Comparison of ENCODE assay signal across 1 cellular context in the genomic region with DNA sequence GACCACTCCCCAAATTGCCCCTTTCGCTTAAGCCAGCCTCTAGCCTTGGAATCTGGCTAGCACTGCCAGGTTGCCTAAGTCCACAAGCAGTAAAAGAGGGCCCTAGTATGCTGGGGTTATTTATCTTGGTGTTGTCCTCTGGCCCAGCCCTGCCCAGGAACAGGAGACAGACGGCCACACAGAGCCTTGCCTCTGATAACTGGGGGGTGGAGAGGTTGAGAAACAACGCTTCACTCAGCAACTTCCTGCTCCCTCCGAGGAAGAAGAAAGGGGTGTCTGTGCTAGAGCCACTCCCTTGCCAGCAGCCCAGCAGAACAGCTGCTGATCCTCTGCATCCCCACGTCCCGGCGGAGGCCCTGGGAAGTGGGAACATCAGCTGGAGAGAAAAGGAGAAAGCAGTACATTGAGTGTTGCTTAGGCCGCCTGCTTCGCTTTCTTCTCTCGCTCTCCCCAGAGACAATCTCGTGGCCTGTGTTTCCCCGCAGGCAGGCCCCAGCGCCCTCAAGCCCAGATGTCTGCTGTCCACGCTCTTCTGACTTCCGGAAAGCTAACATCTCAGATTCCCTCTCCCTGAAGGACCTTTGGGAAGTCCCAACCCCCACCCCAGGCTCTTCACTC.
TF ChIP-seq lines count a peak whose summit lies in the region.

No MANE protein-coding gene starts in this region.

TF ChIP-seq in HepG2, 621 proteins besides CTCF, POLR2A, EP300 and RAD21 (continued from another document and continues in another):
- TF ChIP-seq, protein P1, sequence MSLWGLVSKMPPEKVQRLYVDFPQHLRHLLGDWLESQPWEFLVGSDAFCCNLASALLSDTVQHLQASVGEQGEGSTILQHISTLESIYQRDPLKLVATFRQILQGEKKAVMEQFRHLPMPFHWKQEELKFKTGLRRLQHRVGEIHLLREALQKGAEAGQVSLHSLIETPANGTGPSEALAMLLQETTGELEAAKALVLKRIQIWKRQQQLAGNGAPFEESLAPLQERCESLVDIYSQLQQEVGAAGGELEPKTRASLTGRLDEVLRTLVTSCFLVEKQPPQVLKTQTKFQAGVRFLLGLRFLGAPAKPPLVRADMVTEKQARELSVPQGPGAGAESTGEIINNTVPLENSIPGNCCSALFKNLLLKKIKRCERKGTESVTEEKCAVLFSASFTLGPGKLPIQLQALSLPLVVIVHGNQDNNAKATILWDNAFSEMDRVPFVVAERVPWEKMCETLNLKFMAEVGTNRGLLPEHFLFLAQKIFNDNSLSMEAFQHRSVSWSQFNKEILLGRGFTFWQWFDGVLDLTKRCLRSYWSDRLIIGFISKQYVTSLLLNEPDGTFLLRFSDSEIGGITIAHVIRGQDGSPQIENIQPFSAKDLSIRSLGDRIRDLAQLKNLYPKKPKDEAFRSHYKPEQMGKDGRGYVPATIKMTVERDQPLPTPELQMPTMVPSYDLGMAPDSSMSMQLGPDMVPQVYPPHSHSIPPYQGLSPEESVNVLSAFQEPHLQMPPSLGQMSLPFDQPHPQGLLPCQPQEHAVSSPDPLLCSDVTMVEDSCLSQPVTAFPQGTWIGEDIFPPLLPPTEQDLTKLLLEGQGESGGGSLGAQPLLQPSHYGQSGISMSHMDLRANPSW (CRISPR knock-in tag; IDR thresholded peaks at IDR 0.05; ENCODE audit: borderline replicate concordance), result no peak
- TF ChIP-seq HDAC6 (IDR thresholded peaks at IDR 0.05; ENCODE audit: low read depth, low read length) (no peak), WIZ (CRISPR knock-in tag; IDR thresholded peaks at IDR 0.05) (no peak), RARA (CRISPR knock-in tag; IDR thresholded peaks at IDR 0.05) (peak; percentile 15; the same call in 1 of the 2 replicates), DPF2 (CRISPR knock-in tag; IDR thresholded peaks at IDR 0.05; ENCODE audit: borderline replicate concordance, low read depth) (peak; percentile 78), ZNF20 (CRISPR knock-in tag; IDR thresholded peaks at IDR 0.05) (no peak), KDM2A (CRISPR knock-in tag; IDR thresholded peaks at IDR 0.05; ENCODE audit: borderline replicate concordance, low read depth) (peak; percentile 48; the same call in 1 of the 2 replicates), NFYB (CRISPR knock-in tag; IDR thresholded peaks at IDR 0.05) (no peak), ZNF749 (CRISPR knock-in tag; IDR thresholded peaks at IDR 0.05; ENCODE audit: borderline replicate concordance) (no peak), MYNN (CRISPR knock-in tag; IDR thresholded peaks at IDR 0.05; ENCODE audit: low read depth) (no peak), BRCA1 (CRISPR knock-in tag; IDR thresholded peaks at IDR 0.05) (no peak), BORCS8-MEF2B (CRISPR knock-in tag; IDR thresholded peaks at IDR 0.05) (no peak), ZNF326 (CRISPR knock-in tag; IDR thresholded peaks at IDR 0.05; ENCODE audit: borderline replicate concordance) (no peak), FOXK1 (CRISPR knock-in tag; IDR thresholded peaks at IDR 0.05; ENCODE audit: borderline replicate concordance, low read depth) (peak; percentile 35; the same call in 1 of the 2 replicates), IRX3 (CRISPR knock-in tag; IDR thresholded peaks at IDR 0.05; ENCODE audit: borderline replicate concordance, low read depth) (no peak), ZNF224 (CRISPR knock-in tag; IDR thresholded peaks at IDR 0.05) (no peak), ZSCAN30 (CRISPR knock-in tag; IDR thresholded peaks at IDR 0.05) (no peak), HNRNPH1 (optimal IDR thresholded peaks at IDR 0.05; ENCODE audit: low read depth, low read length) (no peak), ZNF337 (CRISPR knock-in tag; IDR thresholded peaks at IDR 0.05; ENCODE audit: borderline replicate concordance, low read depth) (no peak), SRSF4 (IDR thresholded peaks at IDR 0.05; ENCODE audit: low read depth, low read length, poor library complexity, severe bottlenecking) (no peak), ZSCAN21 (CRISPR knock-in tag; IDR thresholded peaks at IDR 0.05; ENCODE audit: borderline replicate concordance) (no peak), ZNF644 (CRISPR knock-in tag; IDR thresholded peaks at IDR 0.05; ENCODE audit: low read depth) (peak; percentile 36; the same call in 1 of the 2 replicates), TBX3 (IDR thresholded peaks at IDR 0.05; ENCODE audit: borderline replicate concordance) (no peak), ZSCAN31 (CRISPR knock-in tag; IDR thresholded peaks at IDR 0.05; ENCODE audit: low read depth) (no peak), PTBP1 (IDR thresholded peaks at IDR 0.05; ENCODE audit: low read depth, low read length, poor library complexity, severe bottlenecking) (no peak), AGO1 (IDR thresholded peaks at IDR 0.05; ENCODE audit: low read depth, low read length, poor library complexity, severe bottlenecking) (no peak), SMAD9 (CRISPR knock-in tag; IDR thresholded peaks at IDR 0.05) (no peak), FLYWCH1 (CRISPR knock-in tag; IDR thresholded peaks at IDR 0.05) (no peak), TP53 (CRISPR knock-in tag; conservative IDR thresholded peaks at IDR 0.05) (no peak), ZNF33B (CRISPR knock-in tag; IDR thresholded peaks at IDR 0.05) (0 out of 2 replicates have a peak, but pooled peaks have one; percentile 25), HNRNPUL1 (IDR thresholded peaks at IDR 0.05; ENCODE audit: low read depth, low read length) (no peak), MLLT10 (CRISPR knock-in tag; IDR thresholded peaks at IDR 0.05) (no peak)
- TF ChIP-seq, protein P2, sequence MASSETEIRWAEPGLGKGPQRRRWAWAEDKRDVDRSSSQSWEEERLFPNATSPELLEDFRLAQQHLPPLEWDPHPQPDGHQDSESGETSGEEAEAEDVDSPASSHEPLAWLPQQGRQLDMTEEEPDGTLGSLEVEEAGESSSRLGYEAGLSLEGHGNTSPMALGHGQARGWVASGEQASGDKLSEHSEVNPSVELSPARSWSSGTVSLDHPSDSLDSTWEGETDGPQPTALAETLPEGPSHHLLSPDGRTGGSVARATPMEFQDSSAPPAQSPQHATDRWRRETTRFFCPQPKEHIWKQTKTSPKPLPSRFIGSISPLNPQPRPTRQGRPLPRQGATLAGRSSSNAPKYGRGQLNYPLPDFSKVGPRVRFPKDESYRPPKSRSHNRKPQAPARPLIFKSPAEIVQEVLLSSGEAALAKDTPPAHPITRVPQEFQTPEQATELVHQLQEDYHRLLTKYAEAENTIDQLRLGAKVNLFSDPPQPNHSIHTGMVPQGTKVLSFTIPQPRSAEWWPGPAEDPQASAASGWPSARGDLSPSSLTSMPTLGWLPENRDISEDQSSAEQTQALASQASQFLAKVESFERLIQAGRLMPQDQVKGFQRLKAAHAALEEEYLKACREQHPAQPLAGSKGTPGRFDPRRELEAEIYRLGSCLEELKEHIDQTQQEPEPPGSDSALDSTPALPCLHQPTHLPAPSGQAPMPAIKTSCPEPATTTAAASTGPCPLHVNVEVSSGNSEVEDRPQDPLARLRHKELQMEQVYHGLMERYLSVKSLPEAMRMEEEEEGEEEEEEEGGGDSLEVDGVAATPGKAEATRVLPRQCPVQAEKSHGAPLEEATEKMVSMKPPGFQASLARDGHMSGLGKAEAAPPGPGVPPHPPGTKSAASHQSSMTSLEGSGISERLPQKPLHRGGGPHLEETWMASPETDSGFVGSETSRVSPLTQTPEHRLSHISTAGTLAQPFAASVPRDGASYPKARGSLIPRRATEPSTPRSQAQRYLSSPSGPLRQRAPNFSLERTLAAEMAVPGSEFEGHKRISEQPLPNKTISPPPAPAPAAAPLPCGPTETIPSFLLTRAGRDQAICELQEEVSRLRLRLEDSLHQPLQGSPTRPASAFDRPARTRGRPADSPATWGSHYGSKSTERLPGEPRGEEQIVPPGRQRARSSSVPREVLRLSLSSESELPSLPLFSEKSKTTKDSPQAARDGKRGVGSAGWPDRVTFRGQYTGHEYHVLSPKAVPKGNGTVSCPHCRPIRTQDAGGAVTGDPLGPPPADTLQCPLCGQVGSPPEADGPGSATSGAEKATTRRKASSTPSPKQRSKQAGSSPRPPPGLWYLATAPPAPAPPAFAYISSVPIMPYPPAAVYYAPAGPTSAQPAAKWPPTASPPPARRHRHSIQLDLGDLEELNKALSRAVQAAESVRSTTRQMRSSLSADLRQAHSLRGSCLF (CRISPR knock-in tag; IDR thresholded peaks at IDR 0.05; ENCODE audit: borderline replicate concordance), result no peak
- TF ChIP-seq, protein P3, sequence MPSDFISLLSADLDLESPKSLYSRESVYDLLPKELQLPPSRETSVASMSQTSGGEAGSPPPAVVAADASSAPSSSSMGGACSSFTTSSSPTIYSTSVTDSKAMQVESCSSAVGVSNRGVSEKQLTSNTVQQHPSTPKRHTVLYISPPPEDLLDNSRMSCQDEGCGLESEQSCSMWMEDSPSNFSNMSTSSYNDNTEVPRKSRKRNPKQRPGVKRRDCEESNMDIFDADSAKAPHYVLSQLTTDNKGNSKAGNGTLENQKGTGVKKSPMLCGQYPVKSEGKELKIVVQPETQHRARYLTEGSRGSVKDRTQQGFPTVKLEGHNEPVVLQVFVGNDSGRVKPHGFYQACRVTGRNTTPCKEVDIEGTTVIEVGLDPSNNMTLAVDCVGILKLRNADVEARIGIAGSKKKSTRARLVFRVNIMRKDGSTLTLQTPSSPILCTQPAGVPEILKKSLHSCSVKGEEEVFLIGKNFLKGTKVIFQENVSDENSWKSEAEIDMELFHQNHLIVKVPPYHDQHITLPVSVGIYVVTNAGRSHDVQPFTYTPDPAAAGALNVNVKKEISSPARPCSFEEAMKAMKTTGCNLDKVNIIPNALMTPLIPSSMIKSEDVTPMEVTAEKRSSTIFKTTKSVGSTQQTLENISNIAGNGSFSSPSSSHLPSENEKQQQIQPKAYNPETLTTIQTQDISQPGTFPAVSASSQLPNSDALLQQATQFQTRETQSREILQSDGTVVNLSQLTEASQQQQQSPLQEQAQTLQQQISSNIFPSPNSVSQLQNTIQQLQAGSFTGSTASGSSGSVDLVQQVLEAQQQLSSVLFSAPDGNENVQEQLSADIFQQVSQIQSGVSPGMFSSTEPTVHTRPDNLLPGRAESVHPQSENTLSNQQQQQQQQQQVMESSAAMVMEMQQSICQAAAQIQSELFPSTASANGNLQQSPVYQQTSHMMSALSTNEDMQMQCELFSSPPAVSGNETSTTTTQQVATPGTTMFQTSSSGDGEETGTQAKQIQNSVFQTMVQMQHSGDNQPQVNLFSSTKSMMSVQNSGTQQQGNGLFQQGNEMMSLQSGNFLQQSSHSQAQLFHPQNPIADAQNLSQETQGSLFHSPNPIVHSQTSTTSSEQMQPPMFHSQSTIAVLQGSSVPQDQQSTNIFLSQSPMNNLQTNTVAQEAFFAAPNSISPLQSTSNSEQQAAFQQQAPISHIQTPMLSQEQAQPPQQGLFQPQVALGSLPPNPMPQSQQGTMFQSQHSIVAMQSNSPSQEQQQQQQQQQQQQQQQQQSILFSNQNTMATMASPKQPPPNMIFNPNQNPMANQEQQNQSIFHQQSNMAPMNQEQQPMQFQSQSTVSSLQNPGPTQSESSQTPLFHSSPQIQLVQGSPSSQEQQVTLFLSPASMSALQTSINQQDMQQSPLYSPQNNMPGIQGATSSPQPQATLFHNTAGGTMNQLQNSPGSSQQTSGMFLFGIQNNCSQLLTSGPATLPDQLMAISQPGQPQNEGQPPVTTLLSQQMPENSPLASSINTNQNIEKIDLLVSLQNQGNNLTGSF (CRISPR knock-in tag; IDR thresholded peaks at IDR 0.05), result no peak
- TF ChIP-seq, protein P4, sequence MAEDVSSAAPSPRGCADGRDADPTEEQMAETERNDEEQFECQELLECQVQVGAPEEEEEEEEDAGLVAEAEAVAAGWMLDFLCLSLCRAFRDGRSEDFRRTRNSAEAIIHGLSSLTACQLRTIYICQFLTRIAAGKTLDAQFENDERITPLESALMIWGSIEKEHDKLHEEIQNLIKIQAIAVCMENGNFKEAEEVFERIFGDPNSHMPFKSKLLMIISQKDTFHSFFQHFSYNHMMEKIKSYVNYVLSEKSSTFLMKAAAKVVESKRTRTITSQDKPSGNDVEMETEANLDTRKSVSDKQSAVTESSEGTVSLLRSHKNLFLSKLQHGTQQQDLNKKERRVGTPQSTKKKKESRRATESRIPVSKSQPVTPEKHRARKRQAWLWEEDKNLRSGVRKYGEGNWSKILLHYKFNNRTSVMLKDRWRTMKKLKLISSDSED (CRISPR knock-in tag; IDR thresholded peaks at IDR 0.05), result no peak
- TF ChIP-seq, protein P5, sequence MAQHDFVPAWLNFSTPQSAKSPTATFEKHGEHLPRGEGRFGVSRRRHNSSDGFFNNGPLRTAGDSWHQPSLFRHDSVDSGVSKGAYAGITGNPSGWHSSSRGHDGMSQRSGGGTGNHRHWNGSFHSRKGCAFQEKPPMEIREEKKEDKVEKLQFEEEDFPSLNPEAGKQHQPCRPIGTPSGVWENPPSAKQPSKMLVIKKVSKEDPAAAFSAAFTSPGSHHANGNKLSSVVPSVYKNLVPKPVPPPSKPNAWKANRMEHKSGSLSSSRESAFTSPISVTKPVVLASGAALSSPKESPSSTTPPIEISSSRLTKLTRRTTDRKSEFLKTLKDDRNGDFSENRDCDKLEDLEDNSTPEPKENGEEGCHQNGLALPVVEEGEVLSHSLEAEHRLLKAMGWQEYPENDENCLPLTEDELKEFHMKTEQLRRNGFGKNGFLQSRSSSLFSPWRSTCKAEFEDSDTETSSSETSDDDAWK (CRISPR knock-in tag; IDR thresholded peaks at IDR 0.05), result no peak
- TF ChIP-seq, protein P6, sequence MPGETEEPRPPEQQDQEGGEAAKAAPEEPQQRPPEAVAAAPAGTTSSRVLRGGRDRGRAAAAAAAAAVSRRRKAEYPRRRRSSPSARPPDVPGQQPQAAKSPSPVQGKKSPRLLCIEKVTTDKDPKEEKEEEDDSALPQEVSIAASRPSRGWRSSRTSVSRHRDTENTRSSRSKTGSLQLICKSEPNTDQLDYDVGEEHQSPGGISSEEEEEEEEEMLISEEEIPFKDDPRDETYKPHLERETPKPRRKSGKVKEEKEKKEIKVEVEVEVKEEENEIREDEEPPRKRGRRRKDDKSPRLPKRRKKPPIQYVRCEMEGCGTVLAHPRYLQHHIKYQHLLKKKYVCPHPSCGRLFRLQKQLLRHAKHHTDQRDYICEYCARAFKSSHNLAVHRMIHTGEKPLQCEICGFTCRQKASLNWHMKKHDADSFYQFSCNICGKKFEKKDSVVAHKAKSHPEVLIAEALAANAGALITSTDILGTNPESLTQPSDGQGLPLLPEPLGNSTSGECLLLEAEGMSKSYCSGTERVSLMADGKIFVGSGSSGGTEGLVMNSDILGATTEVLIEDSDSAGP (CRISPR knock-in tag; IDR thresholded peaks at IDR 0.05; ENCODE audit: borderline replicate concordance), result peak; percentile 80; the same call in 1 of the 2 replicates
- TF ChIP-seq, protein P7, sequence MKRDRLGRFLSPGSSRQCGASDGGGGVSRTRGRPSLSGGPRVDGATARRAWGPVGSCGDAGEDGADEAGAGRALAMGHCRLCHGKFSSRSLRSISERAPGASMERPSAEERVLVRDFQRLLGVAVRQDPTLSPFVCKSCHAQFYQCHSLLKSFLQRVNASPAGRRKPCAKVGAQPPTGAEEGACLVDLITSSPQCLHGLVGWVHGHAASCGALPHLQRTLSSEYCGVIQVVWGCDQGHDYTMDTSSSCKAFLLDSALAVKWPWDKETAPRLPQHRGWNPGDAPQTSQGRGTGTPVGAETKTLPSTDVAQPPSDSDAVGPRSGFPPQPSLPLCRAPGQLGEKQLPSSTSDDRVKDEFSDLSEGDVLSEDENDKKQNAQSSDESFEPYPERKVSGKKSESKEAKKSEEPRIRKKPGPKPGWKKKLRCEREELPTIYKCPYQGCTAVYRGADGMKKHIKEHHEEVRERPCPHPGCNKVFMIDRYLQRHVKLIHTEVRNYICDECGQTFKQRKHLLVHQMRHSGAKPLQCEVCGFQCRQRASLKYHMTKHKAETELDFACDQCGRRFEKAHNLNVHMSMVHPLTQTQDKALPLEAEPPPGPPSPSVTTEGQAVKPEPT (CRISPR knock-in tag; IDR thresholded peaks at IDR 0.05; ENCODE audit: low read depth), result no peak
